Comparison of ENCODE assay signal across 26 cellular contexts in the genomic region with DNA sequence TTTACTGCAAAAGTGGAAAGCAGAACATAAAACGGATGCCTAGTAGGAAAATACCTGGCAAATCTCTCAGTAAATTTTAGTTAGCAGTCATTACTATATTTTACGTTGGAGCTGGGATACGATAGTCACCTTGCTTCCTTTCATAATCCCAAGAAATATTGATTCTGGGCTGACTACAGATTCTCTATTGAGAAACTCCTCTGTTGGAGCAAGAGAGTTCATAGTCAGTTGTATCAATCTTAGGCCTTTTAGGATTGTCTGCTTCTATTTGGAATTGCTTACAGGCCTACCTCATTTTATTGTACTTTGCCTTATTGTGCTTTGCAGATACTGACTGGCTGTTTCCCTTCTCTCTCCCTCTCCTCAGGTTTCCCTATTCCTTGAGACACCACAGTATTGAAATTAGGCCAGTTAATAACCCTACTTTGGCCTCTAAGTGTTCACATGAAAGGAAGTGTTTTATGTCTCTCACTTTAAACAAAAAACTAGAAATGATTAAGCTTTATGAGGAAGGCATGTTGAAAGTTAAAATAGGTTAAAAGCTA.
"Had no signal": no experiment of that assay in that cellular context is flagged by ENCODE, and none has a peak within 500 bp of the region (broad histone marks: within the 10 kb centered on the region; RNA-seq: fewer than 3 reads in every experiment).

No MANE protein-coding gene starts in this region.

- H3K4me3 ChIP-seq: coronary artery, dorsolateral prefrontal cortex had no signal

- H3K36me3 ChIP-seq: brain microvascular endothelial cell, WERI-Rb-1 had no signal

- ATAC-seq: activated CD4-positive, CD25-positive, alpha-beta regulatory T cell treated with anti-CD3 and anti-CD28 coated beads, Interleukin-2, amount 50 U/mL, for 24 hours; activated CD8-positive, alpha-beta T cell treated with anti-CD3 and anti-CD28 coated beads for 36 hours; activated T-cell treated with anti-CD3 and anti-CD28 coated beads, Interleukin-2, amount 50 U/mL, for 4 hours; activated T-helper 17 cell treated with anti-CD3 and anti-CD28 coated beads, Interleukin-2, amount 50 U/mL, for 72 hours; esophagus mucosa; T-helper 17 cell had no signal

- H3K27me3 ChIP-seq: brain microvascular endothelial cell, dorsolateral prefrontal cortex had no signal

- DNase-seq: activated B cell treated with CpG ODN at 0.5 μM for 24 hours; activated CD4-positive, alpha-beta T cell treated with anti-CD3 and anti-CD28 coated beads for 48 hours; activated CD4-positive, alpha-beta T cell treated with anti-CD3 and anti-CD28 coated beads, Interleukin-2, amount 50 U/mL, for 1 hour; activated CD4-positive, alpha-beta T cell treated with anti-CD3 and anti-CD28 coated beads, Interleukin-2, amount 50 U/mL, for 48 hours; activated CD8-positive, alpha-beta memory T cell treated with anti-CD3 and anti-CD28 coated beads for 24 hours; activated CD8-positive, alpha-beta T cell treated with anti-CD3 and anti-CD28 coated beads for 36 hours; activated effector memory CD4-positive, alpha-beta T cell treated with Interleukin-2 at 50 U/mL for 16 hours; activated gamma-delta T cell treated with Interleukin-2 at 50 U/mL for 16 hours; activated naive CD4-positive, alpha-beta T cell treated with anti-CD3 and anti-CD28 coated beads, Interleukin-2, amount 50 U/mL, for 16 hours; activated naive CD4-positive, alpha-beta T cell treated with Interleukin-2 at 50 U/mL for 16 hours; activated T-cell treated with anti-CD3 and anti-CD28 coated beads, Interleukin-2, amount 50 U/mL, for 4 hours; amniotic stem cell; anterior cingulate cortex; brain microvascular endothelial cell; dorsolateral prefrontal cortex; effector memory CD4-positive, alpha-beta T cell; endodermal cell; foreskin fibroblast; T-helper 1 cell; T-helper 17 cell; T1000; WERI-Rb-1 had no signal
